10 cellular contexts compared by ENCODE assay signal in the genomic region with DNA sequence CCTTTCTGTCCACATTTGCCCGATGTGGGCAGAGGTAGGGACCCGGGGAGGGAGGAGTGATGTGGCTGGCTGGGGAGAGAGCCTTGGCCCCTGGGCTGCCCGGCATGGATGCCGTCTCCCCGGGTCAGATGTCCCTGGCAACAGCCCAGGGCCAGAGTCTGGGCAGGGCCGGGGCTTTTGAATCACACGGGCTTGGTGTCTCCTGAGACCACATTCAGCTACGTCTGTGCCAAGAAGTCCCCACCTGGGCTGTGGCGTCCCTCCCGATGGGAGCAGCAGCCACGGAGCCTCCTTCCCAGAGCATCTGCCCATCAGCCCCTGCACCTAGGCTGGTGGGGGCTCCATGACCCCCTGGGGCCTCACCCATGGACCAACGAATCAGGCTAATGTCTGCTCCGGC.
A peak's percentile ranks its signal among the peaks of the same experiment; 100 is the strongest.
DNase-seq lines count a peak whose midpoint lies in the region; ATAC-seq and TF ChIP-seq lines count a peak whose summit lies in the region.
"Had no signal": no experiment of that assay in that cellular context is flagged by ENCODE, and none has a peak within 500 bp of the region (broad histone marks: within the 10 kb centered on the region; RNA-seq: fewer than 3 reads in every experiment).

No MANE protein-coding gene starts in this region.

- no peak overlapping the region for H3K18ac ChIP-seq in trophoblast cell (ENCODE audit: low read length)

- intact Hi-C loops in gastrocnemius medialis (cut with DNase I; ENCODE audit: low total_unique reads): no loop called here

- no peak overlapping the region for H3K23ac ChIP-seq in trophoblast cell (ENCODE audit: low read length)

- H4K20me1 ChIP-seq in BLaER1: peaks cover 90% of the 10 kb centered on the region

- no peak overlapping the region for H4K91ac ChIP-seq in trophoblast cell (ENCODE audit: low read depth, low read length)

- H2BK12ac ChIP-seq in trophoblast cell (ENCODE audit: low read length): no peak overlapping the region

- DNase-seq in NCI-H69 (lab: John Stamatoyannopoulos, UW) (peak; percentile 73), globus pallidus (ENCODE audit: low spot score) (peak; percentile 44), gastrocnemius medialis (peak in 1 of 2 donors; percentile 75), trophoblast cell (no peak), HCEC 1CT (no peak)
- no peak for DNase-seq in activated T-cell treated with anti-CD3 and anti-CD28 coated beads, Interleukin-2, amount 50 U/mL, for 1 hour
- DNase-seq in activated CD8-positive, alpha-beta T cell treated with anti-CD3 and anti-CD28 coated beads, Interleukin-2, amount 10 ng/mL, durations not matched to agents 7 days and 5 days: no peak
- DNase-seq: activated CD8-positive, alpha-beta memory T cell treated with anti-CD3 and anti-CD28 coated beads for 24 hours; activated naive CD4-positive, alpha-beta T cell treated with anti-CD3 and anti-CD28 coated beads, Interleukin-2, amount 10 ng/mL, durations not matched to agents 7 days and 5 days had no signal

- TF ChIP-seq CTCF in gastrocnemius medialis (IDR thresholded peaks at IDR 0.05 in 4 of 5, conservative IDR thresholded peaks at IDR 0.05 in 1 of 5): no peak

- peaks cover 43% of the 10 kb centered on the region for H3K4me1 ChIP-seq in BLaER1
- H3K4me1 ChIP-seq in gastrocnemius medialis: peaks cover 27 to 39% of the 10 kb centered on the region in 2 donors
- H3K4me1 ChIP-seq in trophoblast cell (ENCODE audit: control insufficient read depth in 1 of 2, insufficient read depth in 2 of 2, low read length in 2 of 2): no peaks in the 10 kb centered on the region

- no peak overlapping the region for H3K4ac ChIP-seq in trophoblast cell (ENCODE audit: low read depth, low read length)

- H3K4me3 ChIP-seq in BLaER1 (no peak overlapping the region), gastrocnemius medialis (no peak overlapping the region), trophoblast cell (ENCODE audit: low read depth, low read length) (no peak overlapping the region)

- H2BK5ac ChIP-seq in trophoblast cell (ENCODE audit: low read depth, low read length, poor library complexity): no peak overlapping the region

- no peaks in the 10 kb centered on the region for H3K9me3 Mint-ChIP-seq in activated CD8-positive, alpha-beta T cell treated with anti-CD3 and anti-CD28 coated beads, Interleukin-2, amount 10 ng/mL, durations not matched to agents 7 days and 5 days (ENCODE audit: insufficient read depth)
- H3K9me3 Mint-ChIP-seq: activated naive CD4-positive, alpha-beta T cell treated with anti-CD3 and anti-CD28 coated beads, Interleukin-2, amount 10 ng/mL, durations not matched to agents 7 days and 5 days had no signal

- no peak overlapping the region for H4K8ac ChIP-seq in trophoblast cell (ENCODE audit: low read depth, low read length)

- H3K79me1 ChIP-seq in trophoblast cell (ENCODE audit: low read length): no peaks in the 10 kb centered on the region

- no peaks in the 10 kb centered on the region for H3K9me3 ChIP-seq in BLaER1
- no peaks in the 10 kb centered on the region for H3K9me3 ChIP-seq in gastrocnemius medialis
- H3K9me3 ChIP-seq in trophoblast cell (ENCODE audit: insufficient read depth, low read depth, low read length): no peaks in the 10 kb centered on the region

- CTCF ChIA-PET in activated CD8-positive, alpha-beta T cell treated with anti-CD3 and anti-CD28 coated beads, Interleukin-2, amount 10 ng/mL, durations not matched to agents 7 days and 5 days (lab: Charles Lee): no interaction called here

- peaks cover 19% of the 10 kb centered on the region for H3K36me3 Mint-ChIP-seq in activated CD8-positive, alpha-beta T cell treated with anti-CD3 and anti-CD28 coated beads, Interleukin-2, amount 10 ng/mL, durations not matched to agents 7 days and 5 days (ENCODE audit: low read depth)

- POLR2A ChIA-PET in activated CD8-positive, alpha-beta T cell treated with anti-CD3 and anti-CD28 coated beads, Interleukin-2, amount 10 ng/mL, durations not matched to agents 7 days and 5 days (lab: Charles Lee): no interaction called here

- in situ Hi-C loops in gastrocnemius medialis (cut with MboI; ENCODE audit: low sequenced_read_pairs in 4 of 4): no loop called here

- no peaks in the 10 kb centered on the region for H3K27me3 Mint-ChIP-seq in activated CD8-positive, alpha-beta T cell treated with anti-CD3 and anti-CD28 coated beads, Interleukin-2, amount 10 ng/mL, durations not matched to agents 7 days and 5 days (ENCODE audit: low read depth)
- H3K27me3 Mint-ChIP-seq: activated naive CD4-positive, alpha-beta T cell treated with anti-CD3 and anti-CD28 coated beads, Interleukin-2, amount 10 ng/mL, durations not matched to agents 7 days and 5 days had no signal

- H3K4me1 Mint-ChIP-seq in activated CD8-positive, alpha-beta T cell treated with anti-CD3 and anti-CD28 coated beads, Interleukin-2, amount 10 ng/mL, durations not matched to agents 7 days and 5 days (ENCODE audit: low read depth): peaks cover 4% of the 10 kb centered on the region

- H3K27ac ChIP-seq in BLaER1 (peak overlapping the region; percentile 3; the same call in 1 of the 2 replicates), gastrocnemius medialis (peak overlapping the region; percentile 48 to 75 (median 66)), trophoblast cell (ENCODE audit: low read depth, low read length) (no peak overlapping the region)

- peaks cover 87% of the 10 kb centered on the region for H3K36me3 ChIP-seq in BLaER1
- H3K36me3 ChIP-seq in gastrocnemius medialis: peaks cover 0 to 9% of the 10 kb centered on the region in 2 donors
- peaks cover 34 to 51% of the 10 kb centered on the region in 2 experiments for H3K36me3 ChIP-seq in trophoblast cell (ENCODE audit: control insufficient read depth in 1 of 2, insufficient read depth in 2 of 2, low read length in 2 of 2)

- H3K27me3 ChIP-seq in BLaER1 (no peaks in the 10 kb centered on the region), gastrocnemius medialis (no peaks in the 10 kb centered on the region), trophoblast cell (ENCODE audit: insufficient read depth, low read length) (no peaks in the 10 kb centered on the region)

- H3K4me2 ChIP-seq in BLaER1 (peak overlapping the region; percentile 55), trophoblast cell (ENCODE audit: low read length) (no peak overlapping the region)

- H4K12ac ChIP-seq in trophoblast cell (ENCODE audit: low read depth, low read length): no peak overlapping the region

- WGBS in trophoblast cell (ENCODE audit: extremely low coverage, insufficient coverage, insufficient read length): no CpG with 5 or more reads among the region's 13 CpGs

- H3K14ac ChIP-seq in trophoblast cell (ENCODE audit: low read length): no peak overlapping the region

- H3K9ac ChIP-seq in BLaER1 (no peak overlapping the region), trophoblast cell (ENCODE audit: low read length) (no peak overlapping the region)

- H3K4me3 Mint-ChIP-seq in activated CD8-positive, alpha-beta T cell treated with anti-CD3 and anti-CD28 coated beads, Interleukin-2, amount 10 ng/mL, durations not matched to agents 7 days and 5 days: no peak overlapping the region
- H3K4me3 Mint-ChIP-seq: activated naive CD4-positive, alpha-beta T cell treated with anti-CD3 and anti-CD28 coated beads, Interleukin-2, amount 10 ng/mL, durations not matched to agents 7 days and 5 days had no signal

- no peak overlapping the region for H2BK120ac ChIP-seq in trophoblast cell (ENCODE audit: insufficient read depth, low read length, poor library complexity)

- H3K79me2 ChIP-seq in trophoblast cell (ENCODE audit: control insufficient read depth, insufficient read depth, low read length, poor library complexity): no peaks in the 10 kb centered on the region

- H2AFZ ChIP-seq in trophoblast cell (ENCODE audit: insufficient read depth, low read length, poor library complexity): no peak overlapping the region

- no peak overlapping the region for H3K27ac Mint-ChIP-seq in activated CD8-positive, alpha-beta T cell treated with anti-CD3 and anti-CD28 coated beads, Interleukin-2, amount 10 ng/mL, durations not matched to agents 7 days and 5 days
- H3K27ac Mint-ChIP-seq: activated naive CD4-positive, alpha-beta T cell treated with anti-CD3 and anti-CD28 coated beads, Interleukin-2, amount 10 ng/mL, durations not matched to agents 7 days and 5 days had no signal

- ATAC-seq in gastrocnemius medialis: peak; percentile 62 to 74
- no peak for ATAC-seq in activated CD8-positive, alpha-beta T cell treated with anti-CD3 and anti-CD28 coated beads, Interleukin-2, amount 10 ng/mL, durations not matched to agents 7 days and 5 days

- no peak for TF ChIP-seq POLR2A in gastrocnemius medialis (IDR thresholded peaks at IDR 0.05)

- no peak overlapping the region for H2AK5ac ChIP-seq in trophoblast cell (ENCODE audit: low read length)

Comparison
In these comparisons a context has a peak if more than half of its experiments do, and no peak if none do; other contexts are left out.
1. DNase-seq: peak in NCI-H69 (single experiment) and globus pallidus (single experiment); none in activated T-cell treated with anti-CD3 and anti-CD28 coated beads, Interleukin-2, amount 50 U/mL, for 1 hour (single experiment), trophoblast cell (0 of 2), activated CD8-positive, alpha-beta T cell treated with anti-CD3 and anti-CD28 coated beads, Interleukin-2, amount 10 ng/mL, durations not matched to agents 7 days and 5 days (single experiment) and HCEC 1CT (single experiment).